In genomic region chr7:44073664-44074348, GRCh38 we compare ENCODE assay signal across 8 cellular contexts. TPM values are rescaled to one million over a fixed set of nuclear protein-coding genes. Genes with fewer than 3 reads are reported as not detected.
DNase-seq lines count a peak whose midpoint lies in the region; ATAC-seq and TF ChIP-seq lines count a peak whose summit lies in the region.

No MANE protein-coding gene starts in this region.

- peaks cover 44% of the 10 kb centered on the region for H3K36me3 ChIP-seq in WERI-Rb-1

- no peaks in the 10 kb centered on the region for H3K27me3 ChIP-seq in WERI-Rb-1 (ENCODE audit: insufficient read depth, low read depth, severe bottlenecking)

- H3K9me3 ChIP-seq in WERI-Rb-1 (ENCODE audit: severe bottlenecking): no peaks in the 10 kb centered on the region

- TF ChIP-seq CTCF in GM13977 (IDR thresholded peaks at IDR 0.05; ENCODE audit: extremely low read depth, insufficient read depth, missing control alignments) (no peak), fibroblast of villous mesenchyme (IDR thresholded peaks at IDR 0.05; ENCODE audit: insufficient read depth, low read depth, low read length) (no peak), WERI-Rb-1 (IDR thresholded peaks at IDR 0.05; ENCODE audit: low read depth, low read length) (no peak)

- no peak overlapping the region for H3K4me3 ChIP-seq in fibroblast of villous mesenchyme (ENCODE audit: low read depth, low read length)
- no peak overlapping the region for H3K4me3 ChIP-seq in WERI-Rb-1 (ENCODE audit: low read depth, low read length)

- no peak overlapping the region for H3K4me3 Mint-ChIP-seq in activated CD4-positive, alpha-beta memory T cell treated with anti-CD3 and anti-CD28 coated beads, Interleukin-2, amount 10 ng/mL, durations not matched to agents 7 days and 5 days

- no peaks in the 10 kb centered on the region for H3K27me3 Mint-ChIP-seq in activated CD4-positive, alpha-beta memory T cell treated with anti-CD3 and anti-CD28 coated beads, Interleukin-2, amount 10 ng/mL, durations not matched to agents 7 days and 5 days

- DNase-seq in GM13977 (ENCODE audit: low spot score) (peak; percentile 67), fibroblast of villous mesenchyme (ENCODE audit: low read depth) (peak; percentile 39), pons (ENCODE audit: low spot score) (peak; percentile 74), WERI-Rb-1 (no peak)
- DNase-seq in activated CD4-positive, alpha-beta memory T cell treated with anti-CD3 and anti-CD28 coated beads, Interleukin-2, amount 10 ng/mL, durations not matched to agents 7 days and 5 days: peak; percentile 41
- DNase-seq in activated CD4-positive, alpha-beta T cell treated with anti-CD3 and anti-CD28 coated beads, Interleukin-2, amount 50 U/mL, for 1 hour: no peak

- H3K36me3 Mint-ChIP-seq in activated CD4-positive, alpha-beta memory T cell treated with anti-CD3 and anti-CD28 coated beads, Interleukin-2, amount 10 ng/mL, durations not matched to agents 7 days and 5 days (ENCODE audit: low read depth): peaks cover 48% of the 10 kb centered on the region

- CTCF ChIA-PET in activated CD4-positive, alpha-beta memory T cell treated with anti-CD3 and anti-CD28 coated beads, Interleukin-2, amount 10 ng/mL, durations not matched to agents 7 days and 5 days (lab: Charles Lee): no interaction called here

- H3K4me1 Mint-ChIP-seq in activated CD4-positive, alpha-beta memory T cell treated with anti-CD3 and anti-CD28 coated beads, Interleukin-2, amount 10 ng/mL, durations not matched to agents 7 days and 5 days: peaks cover 18% of the 10 kb centered on the region

- no peak overlapping the region for H3K27ac ChIP-seq in WERI-Rb-1

- in situ Hi-C loops in GM13977 (cut with MboI; ENCODE audit: low pct_unique_long_range_greater_than_20kb, low sequenced_read_pairs, unreplicated experiment): loop anchor here (10.0 kb wide), 1 partner anchor 121 kb away; no protein-coding TSS in a partner anchor

- H3K9me3 Mint-ChIP-seq in activated CD4-positive, alpha-beta memory T cell treated with anti-CD3 and anti-CD28 coated beads, Interleukin-2, amount 10 ng/mL, durations not matched to agents 7 days and 5 days: no peaks in the 10 kb centered on the region

- ATAC-seq in HG03108 (IDR thresholded peaks at IDR 0.05; ENCODE audit: unreplicated experiment): peak; percentile 62
- no peak for ATAC-seq in HG03135 (IDR thresholded peaks at IDR 0.05; ENCODE audit: unreplicated experiment)

- POLR2A ChIA-PET in activated CD4-positive, alpha-beta memory T cell treated with anti-CD3 and anti-CD28 coated beads, Interleukin-2, amount 10 ng/mL, durations not matched to agents 7 days and 5 days (lab: Charles Lee): interaction anchor here (0.6 to 1.7 kb wide), 2 partner anchors 7 to 142 kb away, joined by 3 to 12 read pairs; no protein-coding TSS in a partner anchor

- H3K27ac Mint-ChIP-seq in activated CD4-positive, alpha-beta memory T cell treated with anti-CD3 and anti-CD28 coated beads, Interleukin-2, amount 10 ng/mL, durations not matched to agents 7 days and 5 days: peak overlapping the region; percentile 31

RNA-seq across cellular contexts. Expression of gene PGAM2, which starts 8.4 kb away (rescaled TPM):
- under 1 TPM in 1 of 2 experiments, not detected in 1; 0.43 TPM for total RNA-seq in activated CD4-positive, alpha-beta memory T cell treated with anti-CD3 and anti-CD28 coated beads, Interleukin-2, amount 10 ng/mL, durations not matched to agents 7 days and 5 days
- total RNA-seq in fibroblast of villous mesenchyme: under 0.01 and 0.32 TPM in 2 replicates

RNA-seq across cellular contexts. Expression of gene POLM, which starts 8.5 kb away (rescaled TPM):
- 10 to 100 TPM; 29.4 to 30.7 TPM for total RNA-seq in activated CD4-positive, alpha-beta memory T cell treated with anti-CD3 and anti-CD28 coated beads, Interleukin-2, amount 10 ng/mL, durations not matched to agents 7 days and 5 days
- total RNA-seq in fibroblast of villous mesenchyme: 13.8 and 19.0 TPM in 2 replicates

RNA-seq across cellular contexts. Expression of gene DBNL, which starts 29.3 kb away (rescaled TPM):
- total RNA-seq in activated CD4-positive, alpha-beta memory T cell treated with anti-CD3 and anti-CD28 coated beads, Interleukin-2, amount 10 ng/mL, durations not matched to agents 7 days and 5 days: 100 to 1,000 TPM; 175 to 176 TPM
- 87.6 and 97.2 TPM in 2 replicates for total RNA-seq in fibroblast of villous mesenchyme

RNA-seq across cellular contexts. Expression of gene AEBP1, which starts 30.3 kb away (rescaled TPM):
- under 1 TPM; 0.30 to 0.38 TPM for total RNA-seq in activated CD4-positive, alpha-beta memory T cell treated with anti-CD3 and anti-CD28 coated beads, Interleukin-2, amount 10 ng/mL, durations not matched to agents 7 days and 5 days
- total RNA-seq in fibroblast of villous mesenchyme: 148 and 159 TPM in 2 replicates

RNA-seq across cellular contexts. Expression of gene POLD2, which starts 49.5 kb away (rescaled TPM):
- 10 to 100 TPM; 82.3 to 84.6 TPM for total RNA-seq in activated CD4-positive, alpha-beta memory T cell treated with anti-CD3 and anti-CD28 coated beads, Interleukin-2, amount 10 ng/mL, durations not matched to agents 7 days and 5 days
- total RNA-seq in fibroblast of villous mesenchyme: 95.7 and 101 TPM in 2 replicates

Comparison
In these comparisons a context has a peak if more than half of its experiments do, and no peak if none do; other contexts are left out.
1. DNase-seq: peak in GM13977 (single experiment), activated CD4-positive, alpha-beta memory T cell treated with anti-CD3 and anti-CD28 coated beads, Interleukin-2, amount 10 ng/mL, durations not matched to agents 7 days and 5 days (single experiment), fibroblast of villous mesenchyme (single experiment) and pons (single experiment); none in WERI-Rb-1 (single experiment) and activated CD4-positive, alpha-beta T cell treated with anti-CD3 and anti-CD28 coated beads, Interleukin-2, amount 50 U/mL, for 1 hour (single experiment).